In genomic region chr3:193711964-193712598, GRCh38 we compare ENCODE assay signal across 1 cellular context.
A peak's percentile ranks its signal among the peaks of the same experiment; 100 is the strongest.
TF ChIP-seq lines count a peak whose summit lies in the region.

No MANE protein-coding gene starts in this region.

TF ChIP-seq in HepG2, 621 proteins besides CTCF, POLR2A, EP300 and RAD21 (continued from another document):
- TF ChIP-seq ETV5 (CRISPR knock-in tag; IDR thresholded peaks at IDR 0.05; ENCODE audit: borderline replicate concordance) (peak; percentile 100), ZNF749 (CRISPR knock-in tag; IDR thresholded peaks at IDR 0.05; ENCODE audit: borderline replicate concordance) (peak; percentile 85; the same call in 1 of the 2 replicates), CSRNP2 (CRISPR knock-in tag; conservative IDR thresholded peaks at IDR 0.05; ENCODE audit: low read depth) (no peak), SIN3B (IDR thresholded peaks at IDR 0.05; ENCODE audit: low read length) (no peak), EEA1 (CRISPR knock-in tag; IDR thresholded peaks at IDR 0.05; ENCODE audit: borderline replicate concordance) (no peak), ZNF562 (CRISPR knock-in tag; IDR thresholded peaks at IDR 0.05; ENCODE audit: borderline replicate concordance) (no peak; the same call in 1 of the 2 replicates), ATF2 (CRISPR knock-in tag; IDR thresholded peaks at IDR 0.05) (peak; percentile 99), MEIS1 (CRISPR knock-in tag; IDR thresholded peaks at IDR 0.05; ENCODE audit: borderline replicate concordance) (peak; percentile 78), ZFP37 (CRISPR knock-in tag; IDR thresholded peaks at IDR 0.05; ENCODE audit: borderline replicate concordance) (peak; percentile 81; the same call in 1 of the 2 replicates), NONO (IDR thresholded peaks at IDR 0.05) (no peak), NONO (CRISPR knock-in tag; conservative IDR thresholded peaks at IDR 0.05) (peak; percentile 97), BRF2 (CRISPR knock-in tag; IDR thresholded peaks at IDR 0.05) (no peak), TOPORS (CRISPR knock-in tag; IDR thresholded peaks at IDR 0.05) (no peak), ZFAT (CRISPR knock-in tag; conservative IDR thresholded peaks at IDR 0.05) (0 out of 2 replicates have a peak, but pooled peaks have one; percentile 60), CSRNP1 (CRISPR knock-in tag; IDR thresholded peaks at IDR 0.05) (no peak), ZBTB21 (CRISPR knock-in tag; IDR thresholded peaks at IDR 0.05) (peak; percentile 80)
- TF ChIP-seq, protein P1, sequence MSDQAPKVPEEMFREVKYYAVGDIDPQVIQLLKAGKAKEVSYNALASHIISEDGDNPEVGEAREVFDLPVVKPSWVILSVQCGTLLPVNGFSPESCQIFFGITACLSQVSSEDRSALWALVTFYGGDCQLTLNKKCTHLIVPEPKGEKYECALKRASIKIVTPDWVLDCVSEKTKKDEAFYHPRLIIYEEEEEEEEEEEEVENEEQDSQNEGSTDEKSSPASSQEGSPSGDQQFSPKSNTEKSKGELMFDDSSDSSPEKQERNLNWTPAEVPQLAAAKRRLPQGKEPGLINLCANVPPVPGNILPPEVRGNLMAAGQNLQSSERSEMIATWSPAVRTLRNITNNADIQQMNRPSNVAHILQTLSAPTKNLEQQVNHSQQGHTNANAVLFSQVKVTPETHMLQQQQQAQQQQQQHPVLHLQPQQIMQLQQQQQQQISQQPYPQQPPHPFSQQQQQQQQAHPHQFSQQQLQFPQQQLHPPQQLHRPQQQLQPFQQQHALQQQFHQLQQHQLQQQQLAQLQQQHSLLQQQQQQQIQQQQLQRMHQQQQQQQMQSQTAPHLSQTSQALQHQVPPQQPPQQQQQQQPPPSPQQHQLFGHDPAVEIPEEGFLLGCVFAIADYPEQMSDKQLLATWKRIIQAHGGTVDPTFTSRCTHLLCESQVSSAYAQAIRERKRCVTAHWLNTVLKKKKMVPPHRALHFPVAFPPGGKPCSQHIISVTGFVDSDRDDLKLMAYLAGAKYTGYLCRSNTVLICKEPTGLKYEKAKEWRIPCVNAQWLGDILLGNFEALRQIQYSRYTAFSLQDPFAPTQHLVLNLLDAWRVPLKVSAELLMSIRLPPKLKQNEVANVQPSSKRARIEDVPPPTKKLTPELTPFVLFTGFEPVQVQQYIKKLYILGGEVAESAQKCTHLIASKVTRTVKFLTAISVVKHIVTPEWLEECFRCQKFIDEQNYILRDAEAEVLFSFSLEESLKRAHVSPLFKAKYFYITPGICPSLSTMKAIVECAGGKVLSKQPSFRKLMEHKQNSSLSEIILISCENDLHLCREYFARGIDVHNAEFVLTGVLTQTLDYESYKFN (CRISPR knock-in tag; conservative IDR thresholded peaks at IDR 0.05): peak; percentile 99
- TF ChIP-seq, protein P2, sequence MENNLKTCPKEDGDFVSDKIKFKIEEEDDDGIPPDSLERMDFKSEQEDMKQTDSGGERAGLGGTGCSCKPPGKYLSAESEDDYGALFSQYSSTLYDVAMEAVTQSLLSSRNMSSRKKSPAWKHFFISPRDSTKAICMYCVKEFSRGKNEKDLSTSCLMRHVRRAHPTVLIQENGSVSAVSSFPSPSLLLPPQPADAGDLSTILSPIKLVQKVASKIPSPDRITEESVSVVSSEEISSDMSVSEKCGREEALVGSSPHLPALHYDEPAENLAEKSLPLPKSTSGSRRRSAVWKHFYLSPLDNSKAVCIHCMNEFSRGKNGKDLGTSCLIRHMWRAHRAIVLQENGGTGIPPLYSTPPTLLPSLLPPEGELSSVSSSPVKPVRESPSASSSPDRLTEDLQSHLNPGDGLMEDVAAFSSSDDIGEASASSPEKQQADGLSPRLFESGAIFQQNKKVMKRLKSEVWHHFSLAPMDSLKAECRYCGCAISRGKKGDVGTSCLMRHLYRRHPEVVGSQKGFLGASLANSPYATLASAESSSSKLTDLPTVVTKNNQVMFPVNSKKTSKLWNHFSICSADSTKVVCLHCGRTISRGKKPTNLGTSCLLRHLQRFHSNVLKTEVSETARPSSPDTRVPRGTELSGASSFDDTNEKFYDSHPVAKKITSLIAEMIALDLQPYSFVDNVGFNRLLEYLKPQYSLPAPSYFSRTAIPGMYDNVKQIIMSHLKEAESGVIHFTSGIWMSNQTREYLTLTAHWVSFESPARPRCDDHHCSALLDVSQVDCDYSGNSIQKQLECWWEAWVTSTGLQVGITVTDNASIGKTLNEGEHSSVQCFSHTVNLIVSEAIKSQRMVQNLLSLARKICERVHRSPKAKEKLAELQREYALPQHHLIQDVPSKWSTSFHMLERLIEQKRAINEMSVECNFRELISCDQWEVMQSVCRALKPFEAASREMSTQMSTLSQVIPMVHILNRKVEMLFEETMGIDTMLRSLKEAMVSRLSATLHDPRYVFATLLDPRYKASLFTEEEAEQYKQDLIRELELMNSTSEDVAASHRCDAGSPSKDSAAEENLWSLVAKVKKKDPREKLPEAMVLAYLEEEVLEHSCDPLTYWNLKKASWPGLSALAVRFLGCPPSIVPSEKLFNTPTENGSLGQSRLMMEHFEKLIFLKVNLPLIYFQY (CRISPR knock-in tag; IDR thresholded peaks at IDR 0.05; ENCODE audit: borderline replicate concordance): no peak
- TF ChIP-seq, protein P3, sequence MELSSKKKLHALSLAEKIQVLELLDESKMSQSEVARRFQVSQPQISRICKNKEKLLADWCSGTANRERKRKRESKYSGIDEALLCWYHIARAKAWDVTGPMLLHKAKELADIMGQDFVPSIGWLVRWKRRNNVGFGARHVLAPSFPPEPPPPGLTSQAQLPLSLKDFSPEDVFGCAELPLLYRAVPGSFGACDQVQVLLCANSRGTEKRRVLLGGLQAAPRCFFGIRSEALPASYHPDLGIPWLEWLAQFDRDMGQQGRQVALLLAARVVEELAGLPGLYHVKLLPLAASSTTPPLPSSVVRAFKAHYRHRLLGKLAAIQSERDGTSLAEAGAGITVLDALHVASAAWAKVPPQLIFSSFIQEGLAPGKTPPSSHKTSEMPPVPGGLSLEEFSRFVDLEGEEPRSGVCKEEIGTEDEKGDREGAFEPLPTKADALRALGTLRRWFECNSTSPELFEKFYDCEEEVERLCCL (CRISPR knock-in tag; IDR thresholded peaks at IDR 0.05; ENCODE audit: borderline replicate concordance): no peak
